8 cellular contexts compared by ENCODE assay signal in genomic region chr15:68781766-68782588, GRCh38. TPM values are rescaled to one million over a fixed set of nuclear protein-coding genes. Genes with fewer than 3 reads are reported as not detected.
DNase-seq lines count a peak whose midpoint lies in the region; ATAC-seq lines count a peak whose summit lies in the region.

No MANE protein-coding gene starts in this region.

- peaks cover 34% of the 10 kb centered on the region for H3K4me1 Mint-ChIP-seq in activated naive CD4-positive, alpha-beta T cell treated with anti-CD3 and anti-CD28 coated beads for 36 hours (ENCODE audit: low read depth)
- H3K4me1 Mint-ChIP-seq in stimulated activated naive CD8-positive, alpha-beta T cell treated with anti-CD3 and anti-CD28 coated beads, Interleukin-15, Interleukin-2, amounts not matched to agents 100 ng/mL and 50 ng/mL, for 24 hours (ENCODE audit: low read depth): peaks cover 33% of the 10 kb centered on the region

- no peak overlapping the region for H3K4me3 Mint-ChIP-seq in activated naive CD4-positive, alpha-beta T cell treated with anti-CD3 and anti-CD28 coated beads for 36 hours
- no peak overlapping the region for H3K4me3 Mint-ChIP-seq in stimulated activated naive CD8-positive, alpha-beta T cell treated with anti-CD3 and anti-CD28 coated beads, Interleukin-15, Interleukin-2, amounts not matched to agents 100 ng/mL and 50 ng/mL, for 24 hours

- no peaks in the 10 kb centered on the region for H3K27me3 Mint-ChIP-seq in activated naive CD4-positive, alpha-beta T cell treated with anti-CD3 and anti-CD28 coated beads for 36 hours (ENCODE audit: low read depth)
- no peaks in the 10 kb centered on the region for H3K27me3 Mint-ChIP-seq in stimulated activated naive CD8-positive, alpha-beta T cell treated with anti-CD3 and anti-CD28 coated beads, Interleukin-15, Interleukin-2, amounts not matched to agents 100 ng/mL and 50 ng/mL, for 24 hours

- H3K27me3 ChIP-seq in layer of hippocampus (ENCODE audit: control insufficient read depth, insufficient read depth, low read length): no peaks in the 10 kb centered on the region

- ATAC-seq in HG02938 (IDR thresholded peaks at IDR 0.05; ENCODE audit: unreplicated experiment) (no peak), GM19395 (IDR thresholded peaks at IDR 0.05; ENCODE audit: unreplicated experiment) (no peak)

- CTCF ChIA-PET in activated naive CD4-positive, alpha-beta T cell treated with anti-CD3 and anti-CD28 coated beads for 36 hours (lab: Charles Lee): interaction anchor here (0.6 to 3.8 kb wide), 4 partner anchors 13 to 93 kb away, joined by 3 to 19 read pairs (median 8); no protein-coding TSS in a partner anchor

- H3K9me3 Mint-ChIP-seq in activated naive CD4-positive, alpha-beta T cell treated with anti-CD3 and anti-CD28 coated beads for 36 hours: no peaks in the 10 kb centered on the region
- no peaks in the 10 kb centered on the region for H3K9me3 Mint-ChIP-seq in stimulated activated naive CD8-positive, alpha-beta T cell treated with anti-CD3 and anti-CD28 coated beads, Interleukin-15, Interleukin-2, amounts not matched to agents 100 ng/mL and 50 ng/mL, for 24 hours

- intact Hi-C loops in activated naive CD4-positive, alpha-beta T cell treated with anti-CD3 and anti-CD28 coated beads for 36 hours (cut with micrococcal nuclease): loop anchor here (10.0 kb wide), 1 partner anchor 633 kb away; the partner anchor contains the start of gene KIF23

- H3K36me3 Mint-ChIP-seq in activated naive CD4-positive, alpha-beta T cell treated with anti-CD3 and anti-CD28 coated beads for 36 hours (ENCODE audit: low read depth): peaks cover 34% of the 10 kb centered on the region
- H3K36me3 Mint-ChIP-seq in stimulated activated naive CD8-positive, alpha-beta T cell treated with anti-CD3 and anti-CD28 coated beads, Interleukin-15, Interleukin-2, amounts not matched to agents 100 ng/mL and 50 ng/mL, for 24 hours (ENCODE audit: low read depth): peaks cover 68% of the 10 kb centered on the region

- DNase-seq in Kasumi-1 (lab: John Stamatoyannopoulos, UW) (peak; percentile 88 to 94), A172 (ENCODE audit: low spot score) (no peak), COLO668 (lab: John Stamatoyannopoulos, UW; ENCODE audit: unreplicated experiment) (no peak)
- peak; percentile 65 for DNase-seq in activated naive CD4-positive, alpha-beta T cell treated with anti-CD3 and anti-CD28 coated beads for 36 hours

- H3K27ac ChIP-seq in layer of hippocampus (ENCODE audit: low read depth, low read length): peak overlapping the region; percentile 13

- H3K27ac Mint-ChIP-seq in activated naive CD4-positive, alpha-beta T cell treated with anti-CD3 and anti-CD28 coated beads for 36 hours: peak overlapping the region; percentile 81
- H3K27ac Mint-ChIP-seq in stimulated activated naive CD8-positive, alpha-beta T cell treated with anti-CD3 and anti-CD28 coated beads, Interleukin-15, Interleukin-2, amounts not matched to agents 100 ng/mL and 50 ng/mL, for 24 hours: peak overlapping the region; percentile 85

RNA-seq across cellular contexts. Expression of gene ANP32A, which starts 38.7 kb away (rescaled TPM):
- total RNA-seq in activated naive CD4-positive, alpha-beta T cell treated with anti-CD3 and anti-CD28 coated beads for 36 hours: 100 to 1,000 TPM; 216 to 245 TPM
- 70.4 and 72.6 TPM in 2 replicates for total RNA-seq in A172 (2014; rRNA removed; shearing (Covaris generic))

Comparison
In these comparisons a context has a peak if more than half of its experiments do, and no peak if none do; other contexts are left out.
1. DNase-seq: peak in Kasumi-1 (2 of 2) and activated naive CD4-positive, alpha-beta T cell treated with anti-CD3 and anti-CD28 coated beads for 36 hours (single experiment); none in A172 (single experiment) and COLO668 (single experiment).